ENCODE assay signal across 8 cellular contexts in the genomic region with DNA sequence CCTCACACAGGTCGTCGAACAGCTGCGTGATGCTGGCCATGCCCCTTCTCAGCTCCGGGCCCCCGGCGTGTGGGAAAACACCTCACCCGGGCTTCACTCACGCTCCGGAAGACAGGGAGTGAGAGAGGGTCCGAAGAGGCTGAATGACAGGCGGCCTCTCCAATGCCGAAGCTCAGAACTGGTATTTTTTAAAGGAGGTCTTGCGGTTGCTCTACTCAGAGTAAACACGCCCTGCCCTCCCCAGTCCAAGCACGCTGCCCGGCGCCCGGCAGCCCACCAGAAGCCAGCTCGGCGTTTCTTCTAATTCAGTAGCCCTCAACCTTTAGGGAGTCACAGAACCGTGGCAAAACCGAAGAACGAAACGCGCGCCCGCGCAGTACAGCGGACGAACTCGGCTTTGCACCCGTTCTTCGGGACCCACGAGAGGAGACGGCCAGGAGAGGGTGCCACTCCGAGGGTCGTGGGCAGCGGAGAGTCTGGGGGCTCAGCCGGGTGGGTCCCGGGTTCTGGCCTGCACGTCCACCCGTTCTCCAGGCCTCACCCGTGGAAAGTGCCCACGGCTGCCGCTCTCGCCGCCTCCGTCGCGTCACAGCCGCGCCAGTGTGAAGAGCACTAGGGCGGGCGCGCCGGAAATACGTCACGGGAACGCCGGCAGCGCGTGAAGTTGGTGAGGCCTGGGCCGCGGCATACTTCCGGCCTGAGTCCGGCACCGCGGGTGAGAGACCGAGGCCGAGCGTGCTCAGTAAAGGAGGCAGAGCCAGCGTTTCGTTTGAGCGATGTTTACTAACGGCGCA. TPM values are rescaled to one million over a fixed set of nuclear protein-coding genes. Genes with fewer than 3 reads are reported as not detected.
DNase-seq lines count a peak whose midpoint lies in the region; ATAC-seq and TF ChIP-seq lines count a peak whose summit lies in the region.

A gene with protein sequence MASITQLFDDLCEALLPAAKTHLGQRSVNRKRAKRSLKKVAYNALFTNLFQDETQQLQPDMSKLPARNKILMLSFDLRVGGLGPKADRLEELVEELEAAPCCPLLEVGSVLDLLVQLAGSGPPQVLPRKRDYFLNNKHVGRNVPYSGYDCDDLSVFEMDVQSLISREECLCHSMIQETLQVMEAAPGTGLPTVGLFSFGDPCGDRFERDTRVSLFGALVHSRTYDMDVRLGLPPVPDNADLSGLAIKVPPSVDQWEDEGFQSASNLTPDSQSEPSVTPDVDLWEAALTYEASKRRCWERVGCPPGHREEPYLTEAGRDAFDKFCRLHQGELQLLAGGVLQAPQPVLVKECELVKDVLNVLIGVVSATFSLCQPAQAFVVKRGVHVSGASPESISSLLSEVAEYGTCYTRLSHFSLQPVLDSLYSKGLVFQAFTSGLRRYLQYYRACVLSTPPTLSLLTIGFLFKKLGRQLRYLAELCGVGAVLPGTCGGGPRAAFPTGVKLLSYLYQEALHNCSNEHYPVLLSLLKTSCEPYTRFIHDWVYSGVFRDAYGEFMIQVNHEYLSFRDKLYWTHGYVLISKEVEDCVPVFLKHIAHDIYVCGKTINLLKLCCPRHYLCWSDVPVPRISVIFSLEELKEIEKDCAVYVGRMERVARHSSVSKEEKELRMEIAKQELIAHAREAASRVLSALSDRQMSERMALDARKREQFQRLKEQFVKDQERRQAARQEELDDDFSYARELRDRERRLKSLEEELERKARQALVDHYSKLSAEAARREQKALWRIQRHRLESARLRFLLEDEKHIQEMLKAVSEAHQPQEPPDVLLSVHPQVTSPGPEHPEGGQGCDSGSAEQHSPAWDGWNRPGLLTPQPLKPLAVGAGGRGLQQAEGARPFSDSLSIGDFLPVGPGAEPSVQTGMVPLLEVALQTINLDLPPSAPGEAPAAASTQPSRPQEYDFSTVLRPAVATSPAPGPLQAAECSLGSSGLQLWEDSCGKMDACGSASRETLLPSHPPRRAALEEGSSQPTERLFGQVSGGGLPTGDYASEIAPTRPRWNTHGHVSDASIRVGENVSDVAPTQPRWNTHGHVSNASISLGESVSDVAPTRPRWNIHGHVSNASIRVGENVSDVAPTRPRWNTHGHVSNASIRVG (N-terminal part only) (minus strand): TSS at position 604 of the 794 bp plus-strand sequence. CDS start 564 bp downstream, at position 40.

- H3K36me3 ChIP-seq in ACC112 (ENCODE audit: insufficient read depth, low read length) (no peaks in the 10 kb centered on the region), kidney epithelial cell (ENCODE audit: control insufficient read depth, insufficient read depth, low read length) (peaks cover 6% of the 10 kb centered on the region)

- H3K27me3 ChIP-seq in ACC112 (ENCODE audit: insufficient read depth, low read length) (no peaks in the 10 kb centered on the region), kidney epithelial cell (ENCODE audit: control insufficient read depth, insufficient read depth, low read length) (no peaks in the 10 kb centered on the region)

- H3K27ac ChIP-seq in ACC112 (ENCODE audit: low read depth, low read length): peak within 1 kb of the TSS; percentile 67

- TF ChIP-seq CTCF in kidney epithelial cell (IDR thresholded peaks at IDR 0.05; ENCODE audit: insufficient read depth, low read length, poor library complexity, severe bottlenecking): peak; percentile 18

- H3K4me1 ChIP-seq in ACC112 (ENCODE audit: control insufficient read depth, insufficient read depth, low read length, unreplicated experiment): no peaks in the 10 kb centered on the region

- peak; percentile 72 for DNase-seq in NCI-H345 treated with DMSO at 0.1 percent for 48 hours (lab: John Stamatoyannopoulos, UW; ENCODE audit: unreplicated experiment)
- DNase-seq in activated CD4-positive, CD25-positive, alpha-beta regulatory T cell treated with anti-CD3 and anti-CD28 coated beads, Interleukin-2, amount 50 U/mL, for 72 hours: peak; percentile 93
- peak; percentile 94 for DNase-seq in cerebellar cortex (ENCODE audit: low spot score)
- peak; percentile 64 for DNase-seq in kidney epithelial cell (ENCODE audit: low read depth)
- DNase-seq in stimulated activated CD4-positive, alpha-beta T cell treated with anti-CD3 and anti-CD28 coated beads, Interleukin-15, amount 100 ng/mL, for 24 hours: peak; percentile 96

- H3K4me3 ChIP-seq in ACC112 (ENCODE audit: low read depth, low read length): peak within 1 kb of the TSS; percentile 97
- H3K4me3 ChIP-seq in kidney epithelial cell (ENCODE audit: low read depth, low read length): peak within 1 kb of the TSS; percentile 71

- H3K79me2 ChIP-seq in ACC112 (ENCODE audit: control insufficient read depth, insufficient read depth, low read length, unreplicated experiment): peaks cover 39% of the 10 kb centered on the region

- peak within 1 kb of the TSS; percentile 88 for H2AFZ ChIP-seq in ACC112 (ENCODE audit: low read length, unreplicated experiment)

- ATAC-seq in GM18867 (IDR thresholded peaks at IDR 0.05; ENCODE audit: unreplicated experiment): peak; percentile 56
- peak; percentile 51 for ATAC-seq in HG03139 (IDR thresholded peaks at IDR 0.05; ENCODE audit: unreplicated experiment)

RNA-seq across cellular contexts. Expression of the gene that starts here (rescaled TPM):
- 27.2 and 33.6 TPM in 2 replicates for total RNA-seq in kidney epithelial cell

Comparison
In these comparisons a context has a peak if more than half of its experiments do, and no peak if none do; other contexts are left out.
1. Peak in every context shown above with its lines: DNase-seq, ATAC-seq, H3K4me3 ChIP-seq and H3K27ac ChIP-seq.